ENCODE assay signal across 8 cellular contexts in genomic region chr11:131246589-131247164, GRCh38.
DNase-seq lines count a peak whose midpoint lies in the region; ATAC-seq and TF ChIP-seq lines count a peak whose summit lies in the region.

No MANE protein-coding gene starts in this region.

- H3K4me3 ChIP-seq in choroid plexus epithelial cell (ENCODE audit: low read depth, low read length) (no peak overlapping the region), gastrocnemius medialis (no peak overlapping the region)

- in situ Hi-C loops in KBM-7 (cut with MboI; ENCODE audit: low pct_unique_long_range_greater_than_20kb, low sequenced_read_pairs): no loop called here
- in situ Hi-C loops in gastrocnemius medialis (cut with MboI; ENCODE audit: low sequenced_read_pairs in 4 of 4): no loop called here

- ATAC-seq in GM18502 (IDR thresholded peaks at IDR 0.05; ENCODE audit: poor library complexity, unreplicated experiment) (no peak), gastrocnemius medialis (no peak), HG03378 (IDR thresholded peaks at IDR 0.05; ENCODE audit: unreplicated experiment) (no peak)

- H3K36me3 ChIP-seq in gastrocnemius medialis: no peaks in the 10 kb centered on the region

- TF ChIP-seq CTCF in choroid plexus epithelial cell (conservative IDR thresholded peaks at IDR 0.05; ENCODE audit: low read depth, low read length) (peak; percentile 16), gastrocnemius medialis (IDR thresholded peaks at IDR 0.05 in 4 of 5, conservative IDR thresholded peaks at IDR 0.05 in 1 of 5) (peak in 1 of 5 experiments; percentile 22)

- H3K4me1 ChIP-seq in gastrocnemius medialis: no peaks in the 10 kb centered on the region

- no peak overlapping the region for H3K27ac ChIP-seq in gastrocnemius medialis

- no peak for TF ChIP-seq POLR2A in gastrocnemius medialis (IDR thresholded peaks at IDR 0.05)

- peak; percentile 88 for DNase-seq in ELF-1 (ENCODE audit: low read depth, low spot score)
- peak; percentile 11 for DNase-seq in KBM-7
- no peak for DNase-seq in choroid plexus epithelial cell (ENCODE audit: low read depth)
- peak; percentile 84 for DNase-seq in medulla oblongata (ENCODE audit: extremely low spot score)
- DNase-seq in NK-92 (lab: John Stamatoyannopoulos, UW; ENCODE audit: unreplicated experiment): no peak
- DNase-seq in gastrocnemius medialis: no peak

- intact Hi-C loops in gastrocnemius medialis (cut with DNase I; ENCODE audit: low total_unique reads): loop anchor here (2.0 kb wide), 1 partner anchor 426 kb away; no protein-coding TSS in a partner anchor

- H3K9me3 ChIP-seq in gastrocnemius medialis: no peaks in the 10 kb centered on the region

- peaks cover 0 to 3% (median 0%) of the 10 kb centered on the region in 3 donors for H3K27me3 ChIP-seq in gastrocnemius medialis

Comparison
In these comparisons a context has a peak if more than half of its experiments do, and no peak if none do; other contexts are left out.
1. DNase-seq: peak in ELF-1 (single experiment), KBM-7 (single experiment) and medulla oblongata (single experiment); none in choroid plexus epithelial cell (single experiment), NK-92 (single experiment) and gastrocnemius medialis (0 of 2).